17 cellular contexts compared by ENCODE assay signal in the genomic region with DNA sequence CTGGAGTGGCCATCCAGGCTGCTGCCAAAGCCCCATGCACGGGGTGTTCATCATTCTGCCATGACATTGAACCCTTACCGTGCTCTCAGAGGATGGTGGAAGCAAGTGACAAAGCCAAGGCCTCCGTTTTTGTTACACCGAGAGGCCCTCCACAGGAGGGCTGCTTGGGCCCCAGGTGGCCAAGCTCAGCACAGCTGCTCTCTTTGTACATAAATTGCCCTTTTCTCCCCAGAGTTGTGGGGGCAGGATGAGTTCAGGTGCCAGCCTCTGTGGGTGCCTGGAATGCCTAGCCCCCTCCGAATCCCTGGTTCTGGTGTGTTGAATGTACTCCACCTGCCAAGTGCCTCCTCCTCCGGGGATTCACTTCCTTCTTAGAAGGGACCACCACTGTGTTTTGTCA. TPM values are rescaled to one million over a fixed set of nuclear protein-coding genes. Genes with fewer than 3 reads are reported as not detected.
DNase-seq lines count a peak whose midpoint lies in the region; ATAC-seq, FAIRE-seq and TF ChIP-seq lines count a peak whose summit lies in the region.
"Had no signal": no experiment of that assay in that cellular context is flagged by ENCODE, and none has a peak within 500 bp of the region (broad histone marks: within the 10 kb centered on the region; RNA-seq: fewer than 3 reads in every experiment).

No MANE protein-coding gene starts in this region.

- H3K23me2 ChIP-seq in H1 (ENCODE audit: low read depth, low read length) = peaks cover 12% of the 10 kb centered on the region; the same call in 1 of the 2 replicates

- peaks cover 20% of the 10 kb centered on the region for H3K4me1 Mint-ChIP-seq in stimulated activated naive CD8-positive, alpha-beta T cell treated with anti-CD3 and anti-CD28 coated beads, Interleukin-15, Interleukin-2, amounts not matched to agents 100 ng/mL and 50 ng/mL, for 24 hours (ENCODE audit: low read depth)
- peaks cover 25% of the 10 kb centered on the region for H3K4me1 Mint-ChIP-seq in stimulated activated naive CD8-positive, alpha-beta T cell treated with anti-CD3 and anti-CD28 coated beads, Interleukin-15, amount 100 ng/mL, for 72 hours

- H4K20me1 ChIP-seq in H1 (replicated peaks in 1 of 2; ENCODE audit: control insufficient read depth in 1 of 2, insufficient read depth in 2 of 2, low read length in 2 of 2) = no peaks in the 10 kb centered on the region

- no peak overlapping the region for H3K27ac Mint-ChIP-seq in stimulated activated naive CD8-positive, alpha-beta T cell treated with anti-CD3 and anti-CD28 coated beads, Interleukin-15, Interleukin-2, amounts not matched to agents 100 ng/mL and 50 ng/mL, for 24 hours
- no peak overlapping the region for H3K27ac Mint-ChIP-seq in stimulated activated naive CD8-positive, alpha-beta T cell treated with anti-CD3 and anti-CD28 coated beads, Interleukin-15, amount 100 ng/mL, for 72 hours

- intact Hi-C loops in mucosa of descending colon (cut with DNase I, micrococcal nuclease) = no loop called here

- no peak overlapping the region for H2AFZ ChIP-seq in H1 (ENCODE audit: low read length)

- CTCF ChIA-PET in HEK293T (lab: Yijun Ruan, JAX) = no interaction called here
- CTCF ChIA-PET in H1 (lab: Charles Lee; ENCODE audit: partially characterized antibody) = interaction anchor here (0.5 to 2.6 kb wide), 7 partner anchors 8 to 56 kb away, joined by 3 to 9 read pairs (median 3); no protein-coding TSS in a partner anchor

- no peak for FAIRE-seq in H1 (lab: Jason Lieb, UNC)
- FAIRE-seq: endometrium, H54 had no signal

- no peak overlapping the region for H3K27ac ChIP-seq in H1 (ENCODE audit: low read depth, low read length)
- H3K27ac ChIP-seq: left lung had no signal

- H3K79me1 ChIP-seq in H1 (ENCODE audit: low read depth, low read length) = no peaks in the 10 kb centered on the region

- H3K4me2 ChIP-seq in H1 (ENCODE audit: insufficient read depth in 1 of 2, low read depth in 2 of 2, low read length in 2 of 2) = peak overlapping the region in 1 of 2 experiments; percentile 79; a peak in 2 of 4 replicates

- H3K23ac ChIP-seq in H1 (ENCODE audit: insufficient read length) = no peak overlapping the region

- no peak overlapping the region for H3K18ac ChIP-seq in H1 (ENCODE audit: extremely low read depth, low read length)

- H3K4me1 ChIP-seq in H1 (replicated peaks in 1 of 4; ENCODE audit: control insufficient read depth in 3 of 4, insufficient read depth in 4 of 4, low read length in 3 of 4) = peaks cover 4 to 14% (median 8%) of the 10 kb centered on the region in 4 experiments
- peaks cover 14% of the 10 kb centered on the region for H3K4me1 ChIP-seq in mucosa of descending colon (ENCODE audit: low read depth)

- no peak overlapping the region for H4K8ac ChIP-seq in H1 (ENCODE audit: extremely low read depth, insufficient read depth, low read length)

- no peak overlapping the region for H4K5ac ChIP-seq in H1 (ENCODE audit: insufficient read length, low read depth, low read length)

- H3K4me3 Mint-ChIP-seq in stimulated activated naive CD8-positive, alpha-beta T cell treated with anti-CD3 and anti-CD28 coated beads, Interleukin-15, Interleukin-2, amounts not matched to agents 100 ng/mL and 50 ng/mL, for 24 hours = peak overlapping the region; percentile 70
- peak overlapping the region in 1 of 2 donors; percentile 68 for H3K4me3 Mint-ChIP-seq in stimulated activated naive CD8-positive, alpha-beta T cell treated with anti-CD3 and anti-CD28 coated beads, Interleukin-15, amount 100 ng/mL, for 72 hours

- no peak overlapping the region for H3K4me3 ChIP-seq in H1 (ENCODE audit: extremely low read depth in 1 of 4, insufficient read depth in 2 of 4, low read depth in 3 of 4, low read length in 4 of 4)
- H3K4me3 ChIP-seq in mucosa of descending colon = no peak overlapping the region

- no peaks in the 10 kb centered on the region for H3K9me3 Mint-ChIP-seq in stimulated activated naive CD8-positive, alpha-beta T cell treated with anti-CD3 and anti-CD28 coated beads, Interleukin-15, Interleukin-2, amounts not matched to agents 100 ng/mL and 50 ng/mL, for 24 hours
- H3K9me3 Mint-ChIP-seq in stimulated activated naive CD8-positive, alpha-beta T cell treated with anti-CD3 and anti-CD28 coated beads, Interleukin-15, amount 100 ng/mL, for 72 hours = no peaks in the 10 kb centered on the region

- H3K27me3 ChIP-seq in H1 (replicated peaks in 1 of 4; ENCODE audit: control insufficient read depth in 3 of 4, extremely low read depth in 1 of 4, insufficient read depth in 3 of 4, low read length in 3 of 4) = no peaks in the 10 kb centered on the region
- H3K27me3 ChIP-seq: Peyer's patch had no signal

- H3K27me3 Mint-ChIP-seq in stimulated activated naive CD8-positive, alpha-beta T cell treated with anti-CD3 and anti-CD28 coated beads, Interleukin-15, Interleukin-2, amounts not matched to agents 100 ng/mL and 50 ng/mL, for 24 hours = peaks cover 4% of the 10 kb centered on the region
- peaks cover 12% of the 10 kb centered on the region for H3K27me3 Mint-ChIP-seq in stimulated activated naive CD8-positive, alpha-beta T cell treated with anti-CD3 and anti-CD28 coated beads, Interleukin-15, amount 100 ng/mL, for 72 hours

- H2BK5ac ChIP-seq in H1 (ENCODE audit: low read depth, low read length) = peak overlapping the region; percentile 52; the same call in 1 of the 2 replicates

- DNase-seq in stimulated activated naive CD8-positive, alpha-beta T cell treated with anti-CD3 and anti-CD28 coated beads, Interleukin-15, amount 100 ng/mL, for 72 hours = no peak
- DNase-seq in HEK293T (ENCODE audit: extremely low spot score) (peak; percentile 8), H1 (ENCODE audit: low read depth in 1 of 2, low spot score in 2 of 2) (no peak), mucosa of descending colon (no peak), A172 (ENCODE audit: low spot score) (no peak), superior temporal gyrus (ENCODE audit: extremely low spot score) (no peak)
- DNase-seq: activated CD4-positive, alpha-beta T cell treated with anti-CD3 and anti-CD28 coated beads for 1 hour; activated CD8-positive, alpha-beta memory T cell treated with anti-CD3 and anti-CD28 coated beads, Interleukin-2, amount 50 U/mL, for 4 hours; activated gamma-delta T cell treated with Interleukin-2 at 50 U/mL for 16 hours; GDM1; left lung; NCI-H1417 treated with DMSO at 0.1 percent for 48 hours; Peyer's patch; retina had no signal

- H3K36me3 Mint-ChIP-seq in stimulated activated naive CD8-positive, alpha-beta T cell treated with anti-CD3 and anti-CD28 coated beads, Interleukin-15, Interleukin-2, amounts not matched to agents 100 ng/mL and 50 ng/mL, for 24 hours (ENCODE audit: low read depth) = no peaks in the 10 kb centered on the region

- no peak for TF ChIP-seq CTCF in H1 (IDR thresholded peaks at IDR 0.05; ENCODE audit: control extremely low read depth in 1 of 3, insufficient read depth in 1 of 3, low read depth in 1 of 3, low read length in 3 of 3)
- no peak for TF ChIP-seq CTCF in mucosa of descending colon (IDR thresholded peaks at IDR 0.05)

- H2BK20ac ChIP-seq in H1 (ENCODE audit: low read length) = peak overlapping the region; percentile 61; the same call in 1 of the 2 replicates

- no peaks in the 10 kb centered on the region for H3K79me2 ChIP-seq in H1 (ENCODE audit: control insufficient read depth in 1 of 2, insufficient read depth in 2 of 2, low read length in 2 of 2)

- no peak overlapping the region for H2AK5ac ChIP-seq in H1 (ENCODE audit: low read depth, low read length)

- WGBS in H1 (ENCODE audit: extremely low coverage in 1 of 2, insufficient coverage in 1 of 2, insufficient read length in 1 of 2, insufficient replicate concordance in 2 of 2, low coverage in 1 of 2, low lambda C conversion rate in 2 of 2, missing lambda C conversion rate in 1 of 2), 2 experiments = 57% methylated on average over 6 of the region's 6 CpGs; no CpG with 5 or more reads in 1 of the 2 experiments

- no peaks in the 10 kb centered on the region for H3K36me3 ChIP-seq in H1 (ENCODE audit: control insufficient read depth in 2 of 4, insufficient read depth in 4 of 4, low read length in 3 of 4)
- H3K36me3 ChIP-seq in mucosa of descending colon (ENCODE audit: low read depth) = no peaks in the 10 kb centered on the region
- H3K36me3 ChIP-seq: left lung, Peyer's patch had no signal

- no peak overlapping the region for H4K91ac ChIP-seq in H1 (replicated peaks; ENCODE audit: insufficient read length, low read length)

- no peak overlapping the region for H2BK120ac ChIP-seq in H1 (replicated peaks; ENCODE audit: low read depth, low read length)

- H3K9me3 ChIP-seq in H1 (ENCODE audit: insufficient read depth in 2 of 2, low read depth in 1 of 2, low read length in 1 of 2) (no peaks in the 10 kb centered on the region), mucosa of descending colon (no peaks in the 10 kb centered on the region)
- H3K9me3 ChIP-seq: left lung, Peyer's patch had no signal

- TF ChIP-seq EP300 in H1 (IDR thresholded peaks at IDR 0.05; ENCODE audit: borderline replicate concordance in 1 of 2, low read depth in 2 of 2, low read length in 2 of 2) = no peak

- H3K14ac ChIP-seq in H1 (ENCODE audit: insufficient read length) = no peak overlapping the region

- H2BK15ac ChIP-seq in H1 (ENCODE audit: low read length) = no peak overlapping the region

- H3K56ac ChIP-seq in H1 (replicated peaks; ENCODE audit: insufficient read length, low read depth, low read length) = no peak overlapping the region

- H3K9ac ChIP-seq in H1 (replicated peaks in 1 of 4; ENCODE audit: extremely low read depth in 1 of 4, low read depth in 3 of 4, low read length in 3 of 4) = no peak overlapping the region

- no peak for TF ChIP-seq RAD21 in H1 (IDR thresholded peaks at IDR 0.05 in 1 of 2, conservative IDR thresholded peaks at IDR 0.05 in 1 of 2; ENCODE audit: low read depth in 2 of 2, low read length in 2 of 2)

- POLR2A ChIA-PET in HEK293T (lab: Yijun Ruan, JAX) = no interaction called here
- POLR2A ChIA-PET in H1 (lab: Charles Lee; ENCODE audit: partially characterized antibody) = interaction anchor here (1.4 to 3.6 kb wide), 2 partner anchors 25 to 39 kb away, joined by 4 to 11 read pairs; no protein-coding TSS in a partner anchor

- no peak for TF ChIP-seq POLR2A in H1 (IDR thresholded peaks at IDR 0.05; ENCODE audit: control extremely low read depth in 1 of 2, low read depth in 2 of 2, low read length in 2 of 2)

- ATAC-seq in stimulated activated naive CD8-positive, alpha-beta T cell treated with anti-CD3 and anti-CD28 coated beads, Interleukin-15, amount 100 ng/mL, for 72 hours = no peak
- ATAC-seq in mucosa of descending colon = no peak
- ATAC-seq: left lung had no signal

- peak overlapping the region; percentile 75; the same call in 1 of the 2 replicates for H2BK12ac ChIP-seq in H1 (ENCODE audit: low read depth, low read length)

- H3K4ac ChIP-seq in H1 (replicated peaks; ENCODE audit: insufficient read length, low read depth, low read length) = no peak overlapping the region

RNA-seq across cellular contexts. Expression of a gene that starts 7.1 kb away (rescaled TPM):
- 3.5 and 3.8 TPM in 2 replicates for total RNA-seq in H1 (2021; fragmentation: NEBNext Ultra II Directional; extraction: Animal tissue kit (Norgen Biotek cat#: 25700))
- 4.5 and 5.6 TPM in 2 replicates for polyA plus RNA-seq in H1 (2011; rRNA removed)
- polyA plus RNA-seq in H1 (2011; cell fraction: cytosol; rRNA removed) = 4.2 TPM
- 9.9 TPM for polyA plus RNA-seq in H1 (2011; cell fraction: nucleus; rRNA removed)
- 2.9 to 4.1 TPM (median 3.4 TPM) in 4 replicates for polyA plus RNA-seq in H1 (2012, experiment 1 of 2)
- 3.2 TPM for polyA plus RNA-seq in H1 (2012, experiment 2 of 2)
- 2.8 TPM for polyA plus RNA-seq in H1 (2013, experiment 1 of 2)
- 2.5 TPM for polyA plus RNA-seq in H1 (2013, experiment 2 of 2)
- polyA minus RNA-seq in H1 (2011; rRNA and poly(A)+ RNA removed) = 6.1 and 6.3 TPM in 2 replicates
- polyA minus RNA-seq in H1 (2011; cell fraction: cytosol; rRNA and poly(A)+ RNA removed) = 1.8 TPM
- 8.7 TPM for polyA minus RNA-seq in H1 (2011; cell fraction: nucleus; rRNA and poly(A)+ RNA removed)
- 100 to 1,000 TPM in 1 of 3 donors, 10 to 100 TPM in 2; 54.7 to 122 (median 62.2) TPM for total RNA-seq in mucosa of descending colon
- 3.0 and 4.7 TPM in 2 replicates for total RNA-seq in A172 (2014; rRNA removed; shearing (Covaris generic))
